18 cellular contexts compared by ENCODE assay signal in genomic region chr9:85427749-85428148, GRCh38.
"Had no signal": no experiment of that assay in that cellular context is flagged by ENCODE, and none has a peak within 500 bp of the region (broad histone marks: within the 10 kb centered on the region; RNA-seq: fewer than 3 reads in every experiment).

No MANE protein-coding gene starts in this region.

- ATAC-seq: foreskin keratinocyte, left cardiac atrium, right cardiac atrium had no signal

- H3K27me3 ChIP-seq: ovary, thyroid gland had no signal

- H3K36me3 ChIP-seq: ovary, suprapubic skin, thyroid gland had no signal

- FAIRE-seq: colon, endothelial cell of umbilical vein, kidney, small intestine, urothelium cell line had no signal

- DNase-seq: erythroblast; foreskin keratinocyte; kidney; left cardiac atrium; mesendoderm; naive B cell; nucleus accumbens; ovary; right cardiac atrium; small intestine; stimulated activated CD4-positive, alpha-beta T cell treated with anti-CD3 and anti-CD28 coated beads, Interleukin-12 subunit alpha, Interleukin-12 subunit beta, amount 100 ng/mL, for 4 hours; stimulated activated naive CD4-positive, alpha-beta T cell treated with Interleukin-2 at 50 U/mL for 16 hours; thyroid gland had no signal

- H3K27ac Mint-ChIP-seq: dendritic cell treated with granulocyte-macrophage colony-stimulating factor and Interleukin-4, amounts not matched to agents 40 ng/mL and 50 ng/mL, for 4 days had no signal

- H3K9me3 ChIP-seq: ovary, suprapubic skin, thyroid gland had no signal

- H3K27ac ChIP-seq: foreskin keratinocyte, ovary, suprapubic skin, thyroid gland had no signal

- H3K4me3 ChIP-seq: ovary, suprapubic skin, thyroid gland had no signal

- H3K4me1 ChIP-seq: foreskin keratinocyte had no signal

- H3K4me3 Mint-ChIP-seq: dendritic cell treated with granulocyte-macrophage colony-stimulating factor and Interleukin-4, amounts not matched to agents 40 ng/mL and 50 ng/mL, for 4 days; naive B cell had no signal

- H3K9me3 Mint-ChIP-seq: dendritic cell treated with granulocyte-macrophage colony-stimulating factor and Interleukin-4, amounts not matched to agents 40 ng/mL and 50 ng/mL, for 4 days had no signal
